ENCODE assay signal across 1 cellular context in the genomic region with DNA sequence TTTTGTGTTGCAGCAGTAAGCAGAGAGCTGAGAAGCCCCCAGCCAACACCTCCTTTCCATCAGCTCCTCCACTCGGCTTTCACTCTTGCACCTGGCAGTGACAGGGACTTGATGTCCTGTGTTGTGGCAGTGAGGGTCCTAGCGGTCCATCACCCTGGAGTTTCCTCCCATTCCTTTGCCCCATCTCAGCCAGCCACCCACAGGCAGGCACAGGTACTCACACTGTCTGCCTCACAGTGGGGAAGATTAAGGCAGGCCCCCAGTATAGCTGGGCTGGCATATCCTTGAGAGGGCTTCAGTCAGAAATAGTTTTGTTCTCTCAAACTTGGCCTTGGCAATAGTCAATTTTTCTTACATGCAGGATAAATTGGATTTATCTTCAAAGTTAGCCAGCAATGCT.
TF ChIP-seq lines count a peak whose summit lies in the region.

No MANE protein-coding gene starts in this region.

TF ChIP-seq in H1, 55 proteins besides CTCF, POLR2A, EP300 and RAD21:
- TF ChIP-seq RXRA (IDR thresholded peaks at IDR 0.05; ENCODE audit: insufficient read depth, low read depth, low read length) (no peak), SIN3A (conservative IDR thresholded peaks at IDR 0.05 in 1 of 2, IDR thresholded peaks at IDR 0.05 in 1 of 2; ENCODE audit: low read depth in 1 of 2, low read length in 2 of 2) (no peak), JUND (IDR thresholded peaks at IDR 0.05; ENCODE audit: low read length) (no peak), NANOG (IDR thresholded peaks at IDR 0.05; ENCODE audit: insufficient read depth, low read depth, low read length, poor library complexity, severe bottlenecking) (no peak), ZNF274 (IDR thresholded peaks at IDR 0.05; ENCODE audit: borderline replicate concordance, extremely low read depth, low read length) (no peak), SUZ12 (IDR thresholded peaks at IDR 0.05; ENCODE audit: low read length) (no peak), FOSL1 (IDR thresholded peaks at IDR 0.05; ENCODE audit: insufficient read depth, low read depth, low read length) (no peak), BRCA1 (IDR thresholded peaks at IDR 0.05; ENCODE audit: low read depth, low read length) (no peak), CBX8 (IDR thresholded peaks at IDR 0.05; ENCODE audit: borderline replicate concordance, low read depth, low read length) (no peak)
